In genomic region chr6:43759926-43760798, GRCh38 we compare ENCODE assay signal across 16 cellular contexts.
"Had no signal": no experiment of that assay in that cellular context is flagged by ENCODE, and none has a peak within 500 bp of the region (broad histone marks: within the 10 kb centered on the region; RNA-seq: fewer than 3 reads in every experiment).

No MANE protein-coding gene starts in this region.

- DNase-seq: activated CD4-positive, alpha-beta memory T cell treated with anti-CD3 and anti-CD28 coated beads for 36 hours; activated CD4-positive, alpha-beta T cell treated with anti-CD3 and anti-CD28 coated beads for 1 hour; activated CD8-positive, alpha-beta memory T cell treated with anti-CD3 and anti-CD28 coated beads, Interleukin-2, amount 10 ng/mL, durations not matched to agents 7 days and 5 days; activated naive CD4-positive, alpha-beta T cell treated with anti-CD3 and anti-CD28 coated beads, Interleukin-2, amount 50 U/mL, for 16 hours; activated T-cell treated with anti-CD3 and anti-CD28 coated beads, Interleukin-2, amount 50 U/mL, for 1 hour; hippocampal formation; kidney glomerular epithelial cell; SK-N-SH; stimulated activated CD4-positive, alpha-beta T cell treated with anti-CD3 and anti-CD28 coated beads, Interleukin-2, amount 100 ng/mL, for 48 hours; T-cell; T-helper 9 cell; tibial artery had no signal

- H3K36me3 ChIP-seq: ovary, tibial artery had no signal

- FAIRE-seq: colon, endometrium had no signal

- H3K9me3 ChIP-seq: ovary, SK-N-SH, tibial artery had no signal

- H3K27ac ChIP-seq: ovary, tibial artery had no signal

- H3K4me2 ChIP-seq: SK-N-SH had no signal

- H3K4me3 ChIP-seq: ovary, tibial artery had no signal

- H3K4me1 ChIP-seq: tibial artery had no signal

- H3K27me3 ChIP-seq: ovary had no signal

- H3K9ac ChIP-seq: SK-N-SH had no signal

- ATAC-seq: stimulated activated memory B cell treated with anti-CD40 and anti-IgM and Interleukin-4, amounts not matched to agents 10 μg/mL and 1 μg/mL and 100 μg/mL, for 72 hours; T-cell had no signal
